In genomic region chr14:75069021-75069810, GRCh38 we compare ENCODE assay signal across 8 cellular contexts. TPM values are rescaled to one million over a fixed set of nuclear protein-coding genes. Genes with fewer than 3 reads are reported as not detected.
DNase-seq lines count a peak whose midpoint lies in the region; ATAC-seq lines count a peak whose summit lies in the region.

TSS of gene ZC2HC1C (plus strand) at chr14:75069641. CDS start at chr14:75070574, 933 bp downstream.

- peak within 1 kb of the TSS; percentile 88 for H3K27ac Mint-ChIP-seq in activated CD4-positive, alpha-beta T cell treated with anti-CD3 and anti-CD28 coated beads, Interleukin-2, amount 10 ng/mL, durations not matched to agents 24 days and 14 days

- H3K9me3 Mint-ChIP-seq in activated CD4-positive, alpha-beta T cell treated with anti-CD3 and anti-CD28 coated beads, Interleukin-2, amount 10 ng/mL, durations not matched to agents 24 days and 14 days: no peaks in the 10 kb centered on the region

- H3K27me3 Mint-ChIP-seq in activated CD4-positive, alpha-beta T cell treated with anti-CD3 and anti-CD28 coated beads, Interleukin-2, amount 10 ng/mL, durations not matched to agents 24 days and 14 days: no peaks in the 10 kb centered on the region

- intact Hi-C loops in activated CD4-positive, alpha-beta T cell treated with anti-CD3 and anti-CD28 coated beads, Interleukin-2, amount 10 ng/mL, durations not matched to agents 24 days and 14 days (cut with micrococcal nuclease): loop anchor here (2.0 to 10.0 kb wide), 3 partner anchors 18 to 204 kb away; partner anchors contain the start of genes EIF2B2 and MLH3

- H3K36me3 Mint-ChIP-seq in activated CD4-positive, alpha-beta T cell treated with anti-CD3 and anti-CD28 coated beads, Interleukin-2, amount 10 ng/mL, durations not matched to agents 24 days and 14 days (ENCODE audit: low read depth): no peaks in the 10 kb centered on the region

- DNase-seq in NCI-H446 (lab: John Stamatoyannopoulos, UW): peak; percentile 30 to 71
- no peak for DNase-seq in NCI-H446 treated with DMSO at 0.1 percent for 48 hours (lab: John Stamatoyannopoulos, UW)
- peak; percentile 64 for DNase-seq in NCI-H2227 treated with DMSO at 0.1 percent for 48 hours (lab: John Stamatoyannopoulos, UW)
- DNase-seq in activated CD4-positive, alpha-beta T cell treated with anti-CD3 and anti-CD28 coated beads, Interleukin-2, amount 10 ng/mL, durations not matched to agents 24 days and 14 days: peak; percentile 91
- peak; percentile 94 for DNase-seq in dermis blood vessel endothelial cell
- peak; percentile 98 for DNase-seq in left lobe of liver (ENCODE audit: low spot score)
- DNase-seq in stimulated activated CD4-positive, alpha-beta T cell treated with anti-CD3 and anti-CD28 coated beads, Interleukin-2, amount 100 ng/mL, for 24 hours: peak; percentile 71 to 85

- peak within 1 kb of the TSS; percentile 14 for H3K4me3 Mint-ChIP-seq in activated CD4-positive, alpha-beta T cell treated with anti-CD3 and anti-CD28 coated beads, Interleukin-2, amount 10 ng/mL, durations not matched to agents 24 days and 14 days

- H3K4me1 Mint-ChIP-seq in activated CD4-positive, alpha-beta T cell treated with anti-CD3 and anti-CD28 coated beads, Interleukin-2, amount 10 ng/mL, durations not matched to agents 24 days and 14 days: peaks cover 9% of the 10 kb centered on the region

- ATAC-seq in HG03095 (IDR thresholded peaks at IDR 0.05; ENCODE audit: unreplicated experiment) (peak; percentile 50), left lobe of liver (peak; percentile 88)

RNA-seq across cellular contexts. Expression of gene ZC2HC1C, which starts in this region (rescaled TPM):
- 0.82 and 1.6 TPM in 2 replicates for total RNA-seq in activated CD4-positive, alpha-beta T cell treated with anti-CD3 and anti-CD28 coated beads, Interleukin-2, amount 10 ng/mL, durations not matched to agents 24 days and 14 days
- total RNA-seq in dermis blood vessel endothelial cell: 0.34 and 0.84 TPM in 2 replicates
- 2.0 TPM for total RNA-seq in left lobe of liver

Comparison
In these comparisons a context has a peak if more than half of its experiments do, and no peak if none do; other contexts are left out.
1. Peak in DNase-seq in dermis blood vessel endothelial cell; RNA of the gene not detected or under 1 TPM.